In the genomic region with DNA sequence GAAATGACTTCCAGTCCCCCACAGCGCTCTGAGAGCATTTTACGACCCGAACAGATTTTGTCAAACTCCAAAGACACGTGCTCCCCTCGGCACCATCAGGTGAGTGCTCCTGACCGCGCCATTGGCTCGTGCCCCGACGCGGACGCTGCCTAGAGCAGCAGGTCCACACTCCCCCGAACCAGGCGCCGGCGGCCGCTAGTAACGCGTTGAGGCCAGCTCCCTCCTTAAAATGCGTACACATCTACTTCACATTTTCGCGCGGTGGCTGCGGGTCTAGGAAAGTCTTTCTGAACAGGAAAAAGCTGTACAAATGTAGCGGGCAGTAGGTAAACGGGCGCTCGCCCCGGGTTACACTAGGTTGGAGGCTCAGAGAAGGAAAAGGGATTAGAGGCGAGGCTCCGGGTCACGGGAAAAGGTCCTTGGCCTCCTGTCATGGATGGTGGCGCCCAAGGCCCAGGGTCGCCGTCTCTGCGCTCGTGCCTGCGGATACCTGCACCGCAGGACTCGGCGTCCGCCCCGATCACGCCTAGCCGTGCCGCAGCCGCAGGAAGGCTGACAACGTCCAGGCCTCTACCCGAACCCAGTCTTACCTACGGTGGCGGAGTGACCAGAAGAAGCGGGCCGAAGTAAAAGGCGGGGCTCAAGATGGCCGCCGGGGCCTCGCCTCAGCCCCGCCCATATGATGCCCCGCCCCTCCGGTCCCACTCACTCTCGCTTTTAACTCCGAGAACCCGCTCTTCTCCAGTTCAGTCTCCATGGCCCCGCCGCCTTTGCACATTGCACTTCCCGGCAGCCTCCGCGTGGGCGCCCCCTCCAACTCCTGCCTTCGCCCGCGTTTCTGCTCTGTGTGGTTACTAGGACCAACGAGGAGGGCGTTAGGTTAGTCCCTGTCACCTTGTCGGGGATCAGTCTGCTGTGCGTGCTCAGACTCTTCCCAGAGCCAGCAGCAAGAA, we compare ENCODE assay signal across 1 cellular context.
A peak's percentile ranks its signal among the peaks of the same experiment; 100 is the strongest.
TF ChIP-seq lines count a peak whose summit lies in the region.

A gene with protein sequence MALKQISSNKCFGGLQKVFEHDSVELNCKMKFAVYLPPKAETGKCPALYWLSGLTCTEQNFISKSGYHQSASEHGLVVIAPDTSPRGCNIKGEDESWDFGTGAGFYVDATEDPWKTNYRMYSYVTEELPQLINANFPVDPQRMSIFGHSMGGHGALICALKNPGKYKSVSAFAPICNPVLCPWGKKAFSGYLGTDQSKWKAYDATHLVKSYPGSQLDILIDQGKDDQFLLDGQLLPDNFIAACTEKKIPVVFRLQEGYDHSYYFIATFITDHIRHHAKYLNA (minus strand): TSS at position 647 of the 953 bp plus-strand sequence. CDS start 5,748 bp downstream, outside the sequence.

TF ChIP-seq in HepG2, 621 proteins besides CTCF, POLR2A, EP300 and RAD21 (continued from another document and continues in another):
- TF ChIP-seq ZFP41 (CRISPR knock-in tag; IDR thresholded peaks at IDR 0.05; ENCODE audit: borderline replicate concordance): no peak; the same call in 1 of the 2 replicates
- no peak for TF ChIP-seq FOXM1 (CRISPR knock-in tag; IDR thresholded peaks at IDR 0.05)
- TF ChIP-seq ZNF232 (CRISPR knock-in tag; IDR thresholded peaks at IDR 0.05; ENCODE audit: borderline replicate concordance): peak; percentile 10
- TF ChIP-seq, protein P1, sequence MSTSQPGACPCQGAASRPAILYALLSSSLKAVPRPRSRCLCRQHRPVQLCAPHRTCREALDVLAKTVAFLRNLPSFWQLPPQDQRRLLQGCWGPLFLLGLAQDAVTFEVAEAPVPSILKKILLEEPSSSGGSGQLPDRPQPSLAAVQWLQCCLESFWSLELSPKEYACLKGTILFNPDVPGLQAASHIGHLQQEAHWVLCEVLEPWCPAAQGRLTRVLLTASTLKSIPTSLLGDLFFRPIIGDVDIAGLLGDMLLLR (CRISPR knock-in tag; IDR thresholded peaks at IDR 0.05): peak; percentile 77
- TF ChIP-seq RFX3 (CRISPR knock-in tag; IDR thresholded peaks at IDR 0.05): no peak
- TF ChIP-seq, protein P2, sequence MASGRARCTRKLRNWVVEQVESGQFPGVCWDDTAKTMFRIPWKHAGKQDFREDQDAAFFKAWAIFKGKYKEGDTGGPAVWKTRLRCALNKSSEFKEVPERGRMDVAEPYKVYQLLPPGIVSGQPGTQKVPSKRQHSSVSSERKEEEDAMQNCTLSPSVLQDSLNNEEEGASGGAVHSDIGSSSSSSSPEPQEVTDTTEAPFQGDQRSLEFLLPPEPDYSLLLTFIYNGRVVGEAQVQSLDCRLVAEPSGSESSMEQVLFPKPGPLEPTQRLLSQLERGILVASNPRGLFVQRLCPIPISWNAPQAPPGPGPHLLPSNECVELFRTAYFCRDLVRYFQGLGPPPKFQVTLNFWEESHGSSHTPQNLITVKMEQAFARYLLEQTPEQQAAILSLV (CRISPR knock-in tag; IDR thresholded peaks at IDR 0.05; ENCODE audit: borderline replicate concordance): peak; percentile 87; the same call in 1 of the 2 replicates
- TF ChIP-seq, protein P3, sequence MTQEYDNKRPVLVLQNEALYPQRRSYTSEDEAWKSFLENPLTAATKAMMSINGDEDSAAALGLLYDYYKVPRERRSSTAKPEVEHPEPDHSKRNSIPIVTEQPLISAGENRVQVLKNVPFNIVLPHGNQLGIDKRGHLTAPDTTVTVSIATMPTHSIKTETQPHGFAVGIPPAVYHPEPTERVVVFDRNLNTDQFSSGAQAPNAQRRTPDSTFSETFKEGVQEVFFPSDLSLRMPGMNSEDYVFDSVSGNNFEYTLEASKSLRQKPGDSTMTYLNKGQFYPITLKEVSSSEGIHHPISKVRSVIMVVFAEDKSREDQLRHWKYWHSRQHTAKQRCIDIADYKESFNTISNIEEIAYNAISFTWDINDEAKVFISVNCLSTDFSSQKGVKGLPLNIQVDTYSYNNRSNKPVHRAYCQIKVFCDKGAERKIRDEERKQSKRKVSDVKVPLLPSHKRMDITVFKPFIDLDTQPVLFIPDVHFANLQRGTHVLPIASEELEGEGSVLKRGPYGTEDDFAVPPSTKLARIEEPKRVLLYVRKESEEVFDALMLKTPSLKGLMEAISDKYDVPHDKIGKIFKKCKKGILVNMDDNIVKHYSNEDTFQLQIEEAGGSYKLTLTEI (CRISPR knock-in tag; conservative IDR thresholded peaks at IDR 0.05): no peak
- peak; percentile 41; the same call in 1 of the 2 replicates for TF ChIP-seq ZBTB7B (CRISPR knock-in tag; IDR thresholded peaks at IDR 0.05)
- TF ChIP-seq ZNF614 (CRISPR knock-in tag; IDR thresholded peaks at IDR 0.05; ENCODE audit: borderline replicate concordance): peak; percentile 59; the same call in 1 of the 2 replicates
- no peak for TF ChIP-seq KLF15 (CRISPR knock-in tag; IDR thresholded peaks at IDR 0.05; ENCODE audit: borderline replicate concordance)
- TF ChIP-seq, protein P4, sequence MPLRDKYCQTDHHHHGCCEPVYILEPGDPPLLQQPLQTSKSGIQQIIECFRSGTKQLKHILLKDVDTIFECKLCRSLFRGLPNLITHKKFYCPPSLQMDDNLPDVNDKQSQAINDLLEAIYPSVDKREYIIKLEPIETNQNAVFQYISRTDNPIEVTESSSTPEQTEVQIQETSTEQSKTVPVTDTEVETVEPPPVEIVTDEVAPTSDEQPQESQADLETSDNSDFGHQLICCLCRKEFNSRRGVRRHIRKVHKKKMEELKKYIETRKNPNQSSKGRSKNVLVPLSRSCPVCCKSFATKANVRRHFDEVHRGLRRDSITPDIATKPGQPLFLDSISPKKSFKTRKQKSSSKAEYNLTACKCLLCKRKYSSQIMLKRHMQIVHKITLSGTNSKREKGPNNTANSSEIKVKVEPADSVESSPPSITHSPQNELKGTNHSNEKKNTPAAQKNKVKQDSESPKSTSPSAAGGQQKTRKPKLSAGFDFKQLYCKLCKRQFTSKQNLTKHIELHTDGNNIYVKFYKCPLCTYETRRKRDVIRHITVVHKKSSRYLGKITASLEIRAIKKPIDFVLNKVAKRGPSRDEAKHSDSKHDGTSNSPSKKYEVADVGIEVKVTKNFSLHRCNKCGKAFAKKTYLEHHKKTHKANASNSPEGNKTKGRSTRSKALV (CRISPR knock-in tag; IDR thresholded peaks at IDR 0.05): peak; percentile 43; the same call in 1 of the 2 replicates
- TF ChIP-seq, protein P5, sequence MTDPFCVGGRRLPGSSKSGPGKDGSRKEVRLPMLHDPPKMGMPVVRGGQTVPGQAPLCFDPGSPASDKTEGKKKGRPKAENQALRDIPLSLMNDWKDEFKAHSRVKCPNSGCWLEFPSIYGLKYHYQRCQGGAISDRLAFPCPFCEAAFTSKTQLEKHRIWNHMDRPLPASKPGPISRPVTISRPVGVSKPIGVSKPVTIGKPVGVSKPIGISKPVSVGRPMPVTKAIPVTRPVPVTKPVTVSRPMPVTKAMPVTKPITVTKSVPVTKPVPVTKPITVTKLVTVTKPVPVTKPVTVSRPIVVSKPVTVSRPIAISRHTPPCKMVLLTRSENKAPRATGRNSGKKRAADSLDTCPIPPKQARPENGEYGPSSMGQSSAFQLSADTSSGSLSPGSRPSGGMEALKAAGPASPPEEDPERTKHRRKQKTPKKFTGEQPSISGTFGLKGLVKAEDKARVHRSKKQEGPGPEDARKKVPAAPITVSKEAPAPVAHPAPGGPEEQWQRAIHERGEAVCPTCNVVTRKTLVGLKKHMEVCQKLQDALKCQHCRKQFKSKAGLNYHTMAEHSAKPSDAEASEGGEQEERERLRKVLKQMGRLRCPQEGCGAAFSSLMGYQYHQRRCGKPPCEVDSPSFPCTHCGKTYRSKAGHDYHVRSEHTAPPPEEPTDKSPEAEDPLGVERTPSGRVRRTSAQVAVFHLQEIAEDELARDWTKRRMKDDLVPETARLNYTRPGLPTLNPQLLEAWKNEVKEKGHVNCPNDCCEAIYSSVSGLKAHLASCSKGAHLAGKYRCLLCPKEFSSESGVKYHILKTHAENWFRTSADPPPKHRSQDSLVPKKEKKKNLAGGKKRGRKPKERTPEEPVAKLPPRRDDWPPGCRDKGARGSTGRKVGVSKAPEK (CRISPR knock-in tag; IDR thresholded peaks at IDR 0.05; ENCODE audit: borderline replicate concordance): peak; percentile 84; the same call in 1 of the 2 replicates
- TF ChIP-seq, protein P6, sequence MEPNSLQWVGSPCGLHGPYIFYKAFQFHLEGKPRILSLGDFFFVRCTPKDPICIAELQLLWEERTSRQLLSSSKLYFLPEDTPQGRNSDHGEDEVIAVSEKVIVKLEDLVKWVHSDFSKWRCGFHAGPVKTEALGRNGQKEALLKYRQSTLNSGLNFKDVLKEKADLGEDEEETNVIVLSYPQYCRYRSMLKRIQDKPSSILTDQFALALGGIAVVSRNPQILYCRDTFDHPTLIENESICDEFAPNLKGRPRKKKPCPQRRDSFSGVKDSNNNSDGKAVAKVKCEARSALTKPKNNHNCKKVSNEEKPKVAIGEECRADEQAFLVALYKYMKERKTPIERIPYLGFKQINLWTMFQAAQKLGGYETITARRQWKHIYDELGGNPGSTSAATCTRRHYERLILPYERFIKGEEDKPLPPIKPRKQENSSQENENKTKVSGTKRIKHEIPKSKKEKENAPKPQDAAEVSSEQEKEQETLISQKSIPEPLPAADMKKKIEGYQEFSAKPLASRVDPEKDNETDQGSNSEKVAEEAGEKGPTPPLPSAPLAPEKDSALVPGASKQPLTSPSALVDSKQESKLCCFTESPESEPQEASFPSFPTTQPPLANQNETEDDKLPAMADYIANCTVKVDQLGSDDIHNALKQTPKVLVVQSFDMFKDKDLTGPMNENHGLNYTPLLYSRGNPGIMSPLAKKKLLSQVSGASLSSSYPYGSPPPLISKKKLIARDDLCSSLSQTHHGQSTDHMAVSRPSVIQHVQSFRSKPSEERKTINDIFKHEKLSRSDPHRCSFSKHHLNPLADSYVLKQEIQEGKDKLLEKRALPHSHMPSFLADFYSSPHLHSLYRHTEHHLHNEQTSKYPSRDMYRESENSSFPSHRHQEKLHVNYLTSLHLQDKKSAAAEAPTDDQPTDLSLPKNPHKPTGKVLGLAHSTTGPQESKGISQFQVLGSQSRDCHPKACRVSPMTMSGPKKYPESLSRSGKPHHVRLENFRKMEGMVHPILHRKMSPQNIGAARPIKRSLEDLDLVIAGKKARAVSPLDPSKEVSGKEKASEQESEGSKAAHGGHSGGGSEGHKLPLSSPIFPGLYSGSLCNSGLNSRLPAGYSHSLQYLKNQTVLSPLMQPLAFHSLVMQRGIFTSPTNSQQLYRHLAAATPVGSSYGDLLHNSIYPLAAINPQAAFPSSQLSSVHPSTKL (CRISPR knock-in tag; IDR thresholded peaks at IDR 0.05): peak; percentile 70
- TF ChIP-seq, protein P7, sequence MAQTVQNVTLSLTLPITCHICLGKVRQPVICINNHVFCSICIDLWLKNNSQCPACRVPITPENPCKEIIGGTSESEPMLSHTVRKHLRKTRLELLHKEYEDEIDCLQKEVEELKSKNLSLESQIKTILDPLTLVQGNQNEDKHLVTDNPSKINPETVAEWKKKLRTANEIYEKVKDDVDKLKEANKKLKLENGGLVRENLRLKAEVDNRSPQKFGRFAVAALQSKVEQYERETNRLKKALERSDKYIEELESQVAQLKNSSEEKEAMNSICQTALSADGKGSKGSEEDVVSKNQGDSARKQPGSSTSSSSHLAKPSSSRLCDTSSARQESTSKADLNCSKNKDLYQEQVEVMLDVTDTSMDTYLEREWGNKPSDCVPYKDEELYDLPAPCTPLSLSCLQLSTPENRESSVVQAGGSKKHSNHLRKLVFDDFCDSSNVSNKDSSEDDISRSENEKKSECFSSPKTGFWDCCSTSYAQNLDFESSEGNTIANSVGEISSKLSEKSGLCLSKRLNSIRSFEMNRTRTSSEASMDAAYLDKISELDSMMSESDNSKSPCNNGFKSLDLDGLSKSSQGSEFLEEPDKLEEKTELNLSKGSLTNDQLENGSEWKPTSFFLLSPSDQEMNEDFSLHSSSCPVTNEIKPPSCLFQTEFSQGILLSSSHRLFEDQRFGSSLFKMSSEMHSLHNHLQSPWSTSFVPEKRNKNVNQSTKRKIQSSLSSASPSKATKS (CRISPR knock-in tag; IDR thresholded peaks at IDR 0.05): peak; percentile 57; the same call in 1 of the 2 replicates
- TF ChIP-seq SP140L (CRISPR knock-in tag; IDR thresholded peaks at IDR 0.05; ENCODE audit: borderline replicate concordance): peak; percentile 68; the same call in 1 of the 2 replicates
- TF ChIP-seq ZSCAN31 (CRISPR knock-in tag; IDR thresholded peaks at IDR 0.05; ENCODE audit: low read depth): 0 out of 2 replicates have a peak, but pooled peaks have one; percentile 21
- TF ChIP-seq XBP1 (CRISPR knock-in tag; IDR thresholded peaks at IDR 0.05): no peak
- TF ChIP-seq ZNF713 (CRISPR knock-in tag; IDR thresholded peaks at IDR 0.05): no peak; the same call in 1 of the 2 replicates
- TF ChIP-seq, protein P8, sequence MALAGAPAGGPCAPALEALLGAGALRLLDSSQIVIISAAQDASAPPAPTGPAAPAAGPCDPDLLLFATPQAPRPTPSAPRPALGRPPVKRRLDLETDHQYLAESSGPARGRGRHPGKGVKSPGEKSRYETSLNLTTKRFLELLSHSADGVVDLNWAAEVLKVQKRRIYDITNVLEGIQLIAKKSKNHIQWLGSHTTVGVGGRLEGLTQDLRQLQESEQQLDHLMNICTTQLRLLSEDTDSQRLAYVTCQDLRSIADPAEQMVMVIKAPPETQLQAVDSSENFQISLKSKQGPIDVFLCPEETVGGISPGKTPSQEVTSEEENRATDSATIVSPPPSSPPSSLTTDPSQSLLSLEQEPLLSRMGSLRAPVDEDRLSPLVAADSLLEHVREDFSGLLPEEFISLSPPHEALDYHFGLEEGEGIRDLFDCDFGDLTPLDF (CRISPR knock-in tag; IDR thresholded peaks at IDR 0.05): no peak
- TF ChIP-seq U2AF1 (optimal IDR thresholded peaks at IDR 0.05; ENCODE audit: low read depth, low read length): no peak
- TF ChIP-seq, protein P9, sequence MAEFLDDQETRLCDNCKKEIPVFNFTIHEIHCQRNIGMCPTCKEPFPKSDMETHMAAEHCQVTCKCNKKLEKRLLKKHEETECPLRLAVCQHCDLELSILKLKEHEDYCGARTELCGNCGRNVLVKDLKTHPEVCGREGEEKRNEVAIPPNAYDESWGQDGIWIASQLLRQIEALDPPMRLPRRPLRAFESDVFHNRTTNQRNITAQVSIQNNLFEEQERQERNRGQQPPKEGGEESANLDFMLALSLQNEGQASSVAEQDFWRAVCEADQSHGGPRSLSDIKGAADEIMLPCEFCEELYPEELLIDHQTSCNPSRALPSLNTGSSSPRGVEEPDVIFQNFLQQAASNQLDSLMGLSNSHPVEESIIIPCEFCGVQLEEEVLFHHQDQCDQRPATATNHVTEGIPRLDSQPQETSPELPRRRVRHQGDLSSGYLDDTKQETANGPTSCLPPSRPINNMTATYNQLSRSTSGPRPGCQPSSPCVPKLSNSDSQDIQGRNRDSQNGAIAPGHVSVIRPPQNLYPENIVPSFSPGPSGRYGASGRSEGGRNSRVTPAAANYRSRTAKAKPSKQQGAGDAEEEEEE (CRISPR knock-in tag; IDR thresholded peaks at IDR 0.05; ENCODE audit: borderline replicate concordance): peak; percentile 64; the same call in 1 of the 2 replicates
- TF ChIP-seq NCOA1 (CRISPR knock-in tag; IDR thresholded peaks at IDR 0.05): 0 out of 2 replicates have a peak, but pooled peaks have one; percentile 74
- TF ChIP-seq SUZ12 (IDR thresholded peaks at IDR 0.05; ENCODE audit: low read depth, low read length): peak; percentile 35; the same call in 1 of the 2 replicates
- no peak for TF ChIP-seq AKAP8 (CRISPR knock-in tag; IDR thresholded peaks at IDR 0.05)
- TF ChIP-seq ZNF629 (CRISPR knock-in tag; conservative IDR thresholded peaks at IDR 0.05): no peak
- TF ChIP-seq, protein P10, sequence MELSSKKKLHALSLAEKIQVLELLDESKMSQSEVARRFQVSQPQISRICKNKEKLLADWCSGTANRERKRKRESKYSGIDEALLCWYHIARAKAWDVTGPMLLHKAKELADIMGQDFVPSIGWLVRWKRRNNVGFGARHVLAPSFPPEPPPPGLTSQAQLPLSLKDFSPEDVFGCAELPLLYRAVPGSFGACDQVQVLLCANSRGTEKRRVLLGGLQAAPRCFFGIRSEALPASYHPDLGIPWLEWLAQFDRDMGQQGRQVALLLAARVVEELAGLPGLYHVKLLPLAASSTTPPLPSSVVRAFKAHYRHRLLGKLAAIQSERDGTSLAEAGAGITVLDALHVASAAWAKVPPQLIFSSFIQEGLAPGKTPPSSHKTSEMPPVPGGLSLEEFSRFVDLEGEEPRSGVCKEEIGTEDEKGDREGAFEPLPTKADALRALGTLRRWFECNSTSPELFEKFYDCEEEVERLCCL (CRISPR knock-in tag; IDR thresholded peaks at IDR 0.05; ENCODE audit: borderline replicate concordance): no peak
- peak; percentile 68; the same call in 1 of the 2 replicates for TF ChIP-seq KDM5A (IDR thresholded peaks at IDR 0.05; ENCODE audit: borderline replicate concordance, low read length)
- TF ChIP-seq ZBTB8A (CRISPR knock-in tag; IDR thresholded peaks at IDR 0.05; ENCODE audit: borderline replicate concordance, low read depth): no peak
